8 cellular contexts compared by ENCODE assay signal in genomic region chr17:60142872-60143499, GRCh38. TPM values are rescaled to one million over a fixed set of nuclear protein-coding genes. Genes with fewer than 3 reads are reported as not detected.
DNase-seq lines count a peak whose midpoint lies in the region; ATAC-seq and TF ChIP-seq lines count a peak whose summit lies in the region.

No MANE protein-coding gene starts in this region.

- DNase-seq in DMS153 (lab: John Stamatoyannopoulos, UW), result peak; percentile 69
- peak; percentile 98 for DNase-seq in NCI-H510A treated with DMSO at 0.1 percent for 48 hours (lab: John Stamatoyannopoulos, UW)
- peak; percentile 51 for DNase-seq in activated CD4-positive, alpha-beta T cell treated with anti-CD3 and anti-CD28 coated beads for 1 hour
- peak; percentile 95 for DNase-seq in choroid plexus epithelial cell (ENCODE audit: low read depth)
- DNase-seq in left colon, result peak; percentile 83 to 96
- DNase-seq in stimulated activated CD4-positive, alpha-beta T cell treated with anti-CD3 and anti-CD28 coated beads, Interleukin-2, amount 100 ng/mL, for 24 hours, result peak; percentile 85 to 88

- TF ChIP-seq CTCF in choroid plexus epithelial cell (conservative IDR thresholded peaks at IDR 0.05; ENCODE audit: low read depth, low read length), result peak; percentile 89

- H3K4me3 ChIP-seq in choroid plexus epithelial cell (ENCODE audit: low read depth, low read length), result no peak overlapping the region

- intact Hi-C loops in left colon (cut with DNase I, micrococcal nuclease), result no loop called here

- peak; percentile 70 for ATAC-seq in HG03354 (IDR thresholded peaks at IDR 0.05; ENCODE audit: poor library complexity, severe bottlenecking, unreplicated experiment)
- ATAC-seq in left colon, result peak; percentile 69
- no peak for ATAC-seq in GM19023 (IDR thresholded peaks at IDR 0.05; ENCODE audit: unreplicated experiment)

RNA-seq across cellular contexts. Expression of gene CA4, which starts 6.8 kb away (rescaled TPM):
- total RNA-seq in left colon, result 100 to 1,000 TPM; 394 to 509 TPM
